ENCODE assay signal across 19 cellular contexts in the genomic region with DNA sequence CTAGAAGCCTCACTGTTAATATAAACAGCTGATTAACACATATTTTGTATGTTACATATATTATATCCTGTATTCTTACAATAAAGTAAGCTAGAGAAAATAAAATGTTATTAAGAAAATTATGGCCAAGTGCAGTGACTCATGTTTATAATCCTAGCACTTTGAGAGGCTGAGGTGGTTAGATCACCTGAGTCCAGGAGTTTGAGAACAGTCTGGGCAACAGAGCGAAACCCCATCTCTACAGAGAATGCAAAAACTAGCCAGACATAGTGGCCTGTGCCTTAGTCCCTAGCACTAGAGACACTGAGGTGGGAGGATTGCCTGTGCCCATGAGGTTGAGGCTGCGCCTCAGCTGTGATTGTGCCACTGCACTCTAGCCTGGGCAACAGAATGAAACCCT.
A peak's percentile ranks its signal among the peaks of the same experiment; 100 is the strongest.
DNase-seq lines count a peak whose midpoint lies in the region; ATAC-seq and TF ChIP-seq lines count a peak whose summit lies in the region.
"Had no signal": no experiment of that assay in that cellular context is flagged by ENCODE, and none has a peak within 500 bp of the region (broad histone marks: within the 10 kb centered on the region; RNA-seq: fewer than 3 reads in every experiment).

No MANE protein-coding gene starts in this region.

- H3K27me3 Mint-ChIP-seq in activated CD8-positive, alpha-beta T cell treated with anti-CD3 and anti-CD28 coated beads for 36 hours, result no peaks in the 10 kb centered on the region
- no peaks in the 10 kb centered on the region for H3K27me3 Mint-ChIP-seq in activated CD8-positive, alpha-beta T cell treated with anti-CD3 and anti-CD28 coated beads, Interleukin-2, amount 10 ng/mL, durations not matched to agents 7 days and 5 days (ENCODE audit: low read depth)
- H3K27me3 Mint-ChIP-seq in IgD-negative memory B cell, result no peaks in the 10 kb centered on the region
- no peaks in the 10 kb centered on the region for H3K27me3 Mint-ChIP-seq in activated naive CD8-positive, alpha-beta T cell treated with anti-CD3 and anti-CD28 coated beads, Interleukin-2, amount 50 U/mL, for 24 hours
- H3K27me3 Mint-ChIP-seq: T-cell had no signal

- DNase-seq in activated CD8-positive, alpha-beta T cell treated with anti-CD3 and anti-CD28 coated beads for 36 hours, result no peak
- DNase-seq in activated CD8-positive, alpha-beta T cell treated with anti-CD3 and anti-CD28 coated beads, Interleukin-2, amount 10 ng/mL, durations not matched to agents 7 days and 5 days, result no peak
- DNase-seq in activated naive CD8-positive, alpha-beta T cell treated with anti-CD3 and anti-CD28 coated beads, Interleukin-2, amount 50 U/mL, for 24 hours, result no peak
- peak; percentile 57 for DNase-seq in renal cortical epithelial cell (ENCODE audit: low read depth)
- DNase-seq in putamen (ENCODE audit: low spot score), result no peak
- no peak for DNase-seq in iPS-NIHi7 (ENCODE audit: extremely low spot score)
- DNase-seq in GF-D8 (lab: John Stamatoyannopoulos, UW), result no peak
- DNase-seq: activated CD4-positive, alpha-beta T cell treated with anti-CD3 and anti-CD28 coated beads, Interleukin-2, amount 50 U/mL, for 48 hours; foreskin melanocyte; mucosa of descending colon; NCI-H1417; NCI-H2107; NCI-H510A; T-cell; transverse colon had no signal

- H3K9me3 Mint-ChIP-seq in activated CD8-positive, alpha-beta T cell treated with anti-CD3 and anti-CD28 coated beads for 36 hours, result no peaks in the 10 kb centered on the region
- H3K9me3 Mint-ChIP-seq in activated CD8-positive, alpha-beta T cell treated with anti-CD3 and anti-CD28 coated beads, Interleukin-2, amount 10 ng/mL, durations not matched to agents 7 days and 5 days (ENCODE audit: insufficient read depth), result no peaks in the 10 kb centered on the region
- H3K9me3 Mint-ChIP-seq in IgD-negative memory B cell, result no peaks in the 10 kb centered on the region
- H3K9me3 Mint-ChIP-seq in activated naive CD8-positive, alpha-beta T cell treated with anti-CD3 and anti-CD28 coated beads, Interleukin-2, amount 50 U/mL, for 24 hours, result no peaks in the 10 kb centered on the region
- H3K9me3 Mint-ChIP-seq: GM23338, T-cell had no signal

- no peak overlapping the region for H3K4me3 Mint-ChIP-seq in activated CD8-positive, alpha-beta T cell treated with anti-CD3 and anti-CD28 coated beads for 36 hours
- no peak overlapping the region for H3K4me3 Mint-ChIP-seq in activated CD8-positive, alpha-beta T cell treated with anti-CD3 and anti-CD28 coated beads, Interleukin-2, amount 10 ng/mL, durations not matched to agents 7 days and 5 days
- H3K4me3 Mint-ChIP-seq in IgD-negative memory B cell, result peak overlapping the region in 1 of 4 donors; percentile 45
- no peak overlapping the region for H3K4me3 Mint-ChIP-seq in activated naive CD8-positive, alpha-beta T cell treated with anti-CD3 and anti-CD28 coated beads, Interleukin-2, amount 50 U/mL, for 24 hours
- H3K4me3 Mint-ChIP-seq: GM23338, T-cell had no signal

- H3K36me3 Mint-ChIP-seq in activated CD8-positive, alpha-beta T cell treated with anti-CD3 and anti-CD28 coated beads for 36 hours (ENCODE audit: low read depth), result peaks cover 50% of the 10 kb centered on the region
- peaks cover 37% of the 10 kb centered on the region for H3K36me3 Mint-ChIP-seq in activated CD8-positive, alpha-beta T cell treated with anti-CD3 and anti-CD28 coated beads, Interleukin-2, amount 10 ng/mL, durations not matched to agents 7 days and 5 days (ENCODE audit: low read depth)
- H3K36me3 Mint-ChIP-seq in IgD-negative memory B cell, result peaks cover 4% of the 10 kb centered on the region
- H3K36me3 Mint-ChIP-seq in activated naive CD8-positive, alpha-beta T cell treated with anti-CD3 and anti-CD28 coated beads, Interleukin-2, amount 50 U/mL, for 24 hours (ENCODE audit: low read depth), result peaks cover 44% of the 10 kb centered on the region

- intact Hi-C loops in activated CD8-positive, alpha-beta T cell treated with anti-CD3 and anti-CD28 coated beads for 36 hours (cut with micrococcal nuclease), result no loop called here

- H3K4me1 Mint-ChIP-seq in activated CD8-positive, alpha-beta T cell treated with anti-CD3 and anti-CD28 coated beads for 36 hours (ENCODE audit: low read depth), result peaks cover 45% of the 10 kb centered on the region
- peaks cover 14% of the 10 kb centered on the region for H3K4me1 Mint-ChIP-seq in activated CD8-positive, alpha-beta T cell treated with anti-CD3 and anti-CD28 coated beads, Interleukin-2, amount 10 ng/mL, durations not matched to agents 7 days and 5 days (ENCODE audit: low read depth)
- H3K4me1 Mint-ChIP-seq in IgD-negative memory B cell, result peaks cover 48 to 58% (median 56%) of the 10 kb centered on the region in 3 donors
- peaks cover 43% of the 10 kb centered on the region for H3K4me1 Mint-ChIP-seq in activated naive CD8-positive, alpha-beta T cell treated with anti-CD3 and anti-CD28 coated beads, Interleukin-2, amount 50 U/mL, for 24 hours

- ATAC-seq in activated CD8-positive, alpha-beta T cell treated with anti-CD3 and anti-CD28 coated beads for 36 hours, result no peak
- no peak for ATAC-seq in activated CD8-positive, alpha-beta T cell treated with anti-CD3 and anti-CD28 coated beads, Interleukin-2, amount 10 ng/mL, durations not matched to agents 7 days and 5 days
- no peak for ATAC-seq in activated naive CD8-positive, alpha-beta T cell treated with anti-CD3 and anti-CD28 coated beads, Interleukin-2, amount 50 U/mL, for 24 hours
- ATAC-seq: GM23338, left lobe of liver, mucosa of descending colon, Right ventricle myocardium inferior, T-cell had no signal

- H3K27ac Mint-ChIP-seq in activated CD8-positive, alpha-beta T cell treated with anti-CD3 and anti-CD28 coated beads for 36 hours, result peak overlapping the region; percentile 39
- H3K27ac Mint-ChIP-seq in activated CD8-positive, alpha-beta T cell treated with anti-CD3 and anti-CD28 coated beads, Interleukin-2, amount 10 ng/mL, durations not matched to agents 7 days and 5 days, result no peak overlapping the region
- peak overlapping the region in 2 of 3 donors; percentile 61 to 71 for H3K27ac Mint-ChIP-seq in IgD-negative memory B cell
- peak overlapping the region; percentile 68 for H3K27ac Mint-ChIP-seq in activated naive CD8-positive, alpha-beta T cell treated with anti-CD3 and anti-CD28 coated beads, Interleukin-2, amount 50 U/mL, for 24 hours
- H3K27ac Mint-ChIP-seq: GM23338, T-cell had no signal

- no peak for TF ChIP-seq CTCF in activated CD8-positive, alpha-beta T cell treated with anti-CD3 and anti-CD28 coated beads for 36 hours (IDR thresholded peaks at IDR 0.05)

- POLR2A ChIA-PET in activated CD8-positive, alpha-beta T cell treated with anti-CD3 and anti-CD28 coated beads for 36 hours (lab: Charles Lee), result interaction anchor here (0.6 kb wide), 1 partner anchor 27 kb away, joined by 3 read pairs; no protein-coding TSS in a partner anchor
- POLR2A ChIA-PET in activated CD8-positive, alpha-beta T cell treated with anti-CD3 and anti-CD28 coated beads, Interleukin-2, amount 10 ng/mL, durations not matched to agents 7 days and 5 days (lab: Charles Lee), result no interaction called here

- CTCF ChIA-PET in activated CD8-positive, alpha-beta T cell treated with anti-CD3 and anti-CD28 coated beads for 36 hours (lab: Charles Lee), result interaction anchor here (0.6 to 1.8 kb wide), 4 partner anchors 17 to 200 kb away, joined by 3 to 5 read pairs (median 4); no protein-coding TSS in a partner anchor
- CTCF ChIA-PET in activated CD8-positive, alpha-beta T cell treated with anti-CD3 and anti-CD28 coated beads, Interleukin-2, amount 10 ng/mL, durations not matched to agents 7 days and 5 days (lab: Charles Lee), result interaction anchor here (2.5 kb wide), 1 partner anchor 37 kb away, joined by 6 read pairs; no protein-coding TSS in a partner anchor
